ENCODE assay signal across 8 cellular contexts in genomic region chr18:55998071-55998522, GRCh38.
DNase-seq lines count a peak whose midpoint lies in the region; ATAC-seq and TF ChIP-seq lines count a peak whose summit lies in the region.

No MANE protein-coding gene starts in this region.

- no peak overlapping the region; the same call in 1 of the 2 replicates for H4K91ac ChIP-seq in IMR-90 (ENCODE audit: insufficient read depth, low read depth, low read length)

- no peak overlapping the region for H3K4me3 ChIP-seq in IMR-90 (ENCODE audit: insufficient read depth, low read depth, low read length)
- peak overlapping the region; percentile 23 to 47 for H3K4me3 ChIP-seq in stomach smooth muscle (ENCODE audit: low read length in 2 of 2)

- POLR2A ChIA-PET in IMR-90 (lab: Charles Lee; ENCODE audit: unreplicated experiment) = no interaction called here

- TF ChIP-seq RAD21 in IMR-90 (IDR thresholded peaks at IDR 0.05; ENCODE audit: low read length) = no peak

- H4K20me1 ChIP-seq in IMR-90 (ENCODE audit: insufficient read depth, low read length) = no peaks in the 10 kb centered on the region

- H3K9me3 ChIP-seq in IMR-90 (ENCODE audit: control insufficient read depth, insufficient read depth, low read length) (no peaks in the 10 kb centered on the region), stomach smooth muscle (ENCODE audit: control insufficient read depth in 2 of 2, low read length in 2 of 2) (no peaks in the 10 kb centered on the region)

- H3K9me1 ChIP-seq in IMR-90 (ENCODE audit: insufficient read depth, low read length) = no peaks in the 10 kb centered on the region; the same call in 1 of the 2 replicates

- H3K23ac ChIP-seq in IMR-90 (ENCODE audit: low read depth, low read length) = 0 out of 2 replicates have a peak overlapping the region, but pooled peaks have one; percentile 7

- H3K27ac ChIP-seq in IMR-90 (ENCODE audit: insufficient read depth, low read length) = no peak overlapping the region
- no peak overlapping the region for H3K27ac ChIP-seq in stomach smooth muscle (ENCODE audit: low read length)

- no peak for TF ChIP-seq POLR2A in IMR-90 (IDR thresholded peaks at IDR 0.05; ENCODE audit: low read depth, low read length)

- no TSS peak for BruUV-seq in IMR-90 (replicated peaks; lab: Mats Ljungman, UMichigan)

- peak overlapping the region; percentile 82 for H2BK120ac ChIP-seq in IMR-90 (ENCODE audit: low read depth, low read length)

- H3K4me1 ChIP-seq in IMR-90 (ENCODE audit: control insufficient read depth, insufficient read depth, low read length) (peaks cover 8% of the 10 kb centered on the region), stomach smooth muscle (ENCODE audit: control insufficient read depth, insufficient read depth, low read length) (no peaks in the 10 kb centered on the region)

- 8% methylated on average over 3 of the region's 11 CpGs; no CpG with 5 or more reads in 1 of the 2 experiments for WGBS in IMR-90 (ENCODE audit: extremely low coverage in 2 of 2, insufficient read length in 1 of 2), 2 experiments

- peak overlapping the region; percentile 70 for H3K4ac ChIP-seq in IMR-90 (ENCODE audit: low read depth, low read length)

- peak; percentile 82 for ATAC-seq in IMR-90 (ENCODE audit: low read depth)
- no peak for ATAC-seq in activated CD4-positive, CD25-positive, alpha-beta regulatory T cell treated with anti-CD3 and anti-CD28 coated beads, Interleukin-2, amount 50 U/mL, for 24 hours
- ATAC-seq in GM18519 (IDR thresholded peaks at IDR 0.05; ENCODE audit: low FRiP score, unreplicated experiment) = no peak

- no peaks in the 10 kb centered on the region for H3K27me3 ChIP-seq in IMR-90 (ENCODE audit: control insufficient read depth, insufficient read depth, low read length)
- no peaks in the 10 kb centered on the region for H3K27me3 ChIP-seq in stomach smooth muscle (ENCODE audit: control insufficient read depth in 1 of 2, insufficient read depth in 2 of 2, low read length in 2 of 2)

- peak overlapping the region; percentile 22 for H2AK9ac ChIP-seq in IMR-90 (replicated peaks; ENCODE audit: low read depth, low read length, poor library complexity)

- H3K9ac ChIP-seq in IMR-90 (ENCODE audit: low read depth, low read length) (no peak overlapping the region), stomach smooth muscle (ENCODE audit: low read length in 2 of 2) (peak overlapping the region in 1 of 2 donors; percentile 21)

- H3K4me2 ChIP-seq in IMR-90 (ENCODE audit: low read depth, low read length) = peak overlapping the region; percentile 16

- no peak overlapping the region for H2AK5ac ChIP-seq in IMR-90 (ENCODE audit: low read depth, low read length)

- dilution Hi-C loops in IMR-90 (cut with HindIII; ENCODE audit: low sequenced_read_pairs, unreplicated experiment) = no loop called here

- peak overlapping the region; percentile 53 for H3K14ac ChIP-seq in IMR-90 (replicated peaks; ENCODE audit: low read depth, low read length)

- peak; percentile 56 for DNase-seq in IMR-90
- peak; percentile 79 for DNase-seq in astrocyte of the hippocampus (ENCODE audit: low read depth, low spot score)
- peak; percentile 79 for DNase-seq in inferior parietal cortex (ENCODE audit: extremely low spot score)
- DNase-seq in NCI-H774 (lab: John Stamatoyannopoulos, UW) = no peak
- no peak for DNase-seq in activated naive CD4-positive, alpha-beta T cell treated with Interleukin-2 at 50 U/mL for 16 hours

- H3K36me3 ChIP-seq in IMR-90 (ENCODE audit: control insufficient read depth, insufficient read depth, low read length) (no peaks in the 10 kb centered on the region), stomach smooth muscle (ENCODE audit: control insufficient read depth in 2 of 2, insufficient read depth in 2 of 2, low read length in 2 of 2) (no peaks in the 10 kb centered on the region)

- H4K5ac ChIP-seq in IMR-90 (ENCODE audit: low read depth, low read length) = no peak overlapping the region

- in situ Hi-C loops in IMR-90 (cut with MboI; ENCODE audit: low sequenced_read_pairs) = no loop called here

- no peak overlapping the region for H3K56ac ChIP-seq in IMR-90 (ENCODE audit: extremely low read depth, insufficient read depth, low read length)

- CTCF ChIA-PET in IMR-90 (lab: Yijun Ruan, JAX) = interaction anchor here (0.6 to 1.0 kb wide), 2 partner anchors 579 to 763 kb away, joined by 3 read pairs; no protein-coding TSS in a partner anchor

- no peak overlapping the region for H2BK5ac ChIP-seq in IMR-90 (ENCODE audit: low read depth, low read length, poor library complexity, severe bottlenecking)

- H2AFZ ChIP-seq in IMR-90 (replicated peaks; ENCODE audit: low read length, poor library complexity) = peak overlapping the region; percentile 78

- H4K8ac ChIP-seq in IMR-90 (ENCODE audit: low read depth in 2 of 2, low read length in 2 of 2) = peak overlapping the region in 1 of 2 experiments; percentile 2; a peak in 1 of 4 replicates

- peak overlapping the region; percentile 42; the same call in 1 of the 3 replicates for H2BK15ac ChIP-seq in IMR-90 (ENCODE audit: low read depth, low read length)

- peak overlapping the region; percentile 36; the same call in 1 of the 2 replicates for H2BK20ac ChIP-seq in IMR-90 (ENCODE audit: low read depth, low read length)

- intact Hi-C loops in IMR-90 (cut with micrococcal nuclease) = no loop called here

- no peak for TF ChIP-seq CTCF in IMR-90 (conservative IDR thresholded peaks at IDR 0.05; ENCODE audit: low read depth, low read length)

- no peak overlapping the region for H3K18ac ChIP-seq in IMR-90 (ENCODE audit: low read depth, low read length)

- no peaks in the 10 kb centered on the region for H3K79me1 ChIP-seq in IMR-90 (ENCODE audit: low read depth in 1 of 2, low read length in 2 of 2)

TF ChIP-seq in IMR-90, 13 proteins besides CTCF, POLR2A, EP300 and RAD21:
- TF ChIP-seq RFX5 (IDR thresholded peaks at IDR 0.05; ENCODE audit: low read depth, low read length) (no peak), CHD1 (IDR thresholded peaks at IDR 0.05; ENCODE audit: low read depth, low read length) (no peak), ELK1 (IDR thresholded peaks at IDR 0.05; ENCODE audit: borderline replicate concordance, low read depth, low read length) (no peak), BHLHE40 (IDR thresholded peaks at IDR 0.05; ENCODE audit: low read depth, low read length) (no peak), MAFK (IDR thresholded peaks at IDR 0.05; ENCODE audit: low read depth, low read length) (no peak), RCOR1 (IDR thresholded peaks at IDR 0.05; ENCODE audit: insufficient replicate concordance, low read length) (no peak), CEBPB (IDR thresholded peaks at IDR 0.05; ENCODE audit: low read depth, low read length) (no peak), FOS (IDR thresholded peaks at IDR 0.05; ENCODE audit: low read depth, low read length) (no peak), NFE2L2 (IDR thresholded peaks at IDR 0.05; ENCODE audit: low read depth, low read length) (no peak), SMC3 (IDR thresholded peaks at IDR 0.05; ENCODE audit: low read depth, low read length) (no peak), MXI1 (IDR thresholded peaks at IDR 0.05; ENCODE audit: borderline replicate concordance, low read depth, low read length) (no peak), USF2 (IDR thresholded peaks at IDR 0.05; ENCODE audit: low read depth, low read length) (no peak), MAZ (IDR thresholded peaks at IDR 0.05; ENCODE audit: borderline replicate concordance, low read depth, low read length) (no peak)
TF ChIP-seq in IMR-90: peak in this region for 0.

Comparison
In these comparisons a context has a peak if more than half of its experiments do, and no peak if none do; other contexts are left out.
1. DNase-seq: peak in IMR-90 (single experiment), astrocyte of the hippocampus (single experiment) and inferior parietal cortex (single experiment); none in NCI-H774 (single experiment) and activated naive CD4-positive, alpha-beta T cell treated with Interleukin-2 at 50 U/mL for 16 hours (single experiment).